Comparison of ENCODE assay signal across 12 cellular contexts in the genomic region with DNA sequence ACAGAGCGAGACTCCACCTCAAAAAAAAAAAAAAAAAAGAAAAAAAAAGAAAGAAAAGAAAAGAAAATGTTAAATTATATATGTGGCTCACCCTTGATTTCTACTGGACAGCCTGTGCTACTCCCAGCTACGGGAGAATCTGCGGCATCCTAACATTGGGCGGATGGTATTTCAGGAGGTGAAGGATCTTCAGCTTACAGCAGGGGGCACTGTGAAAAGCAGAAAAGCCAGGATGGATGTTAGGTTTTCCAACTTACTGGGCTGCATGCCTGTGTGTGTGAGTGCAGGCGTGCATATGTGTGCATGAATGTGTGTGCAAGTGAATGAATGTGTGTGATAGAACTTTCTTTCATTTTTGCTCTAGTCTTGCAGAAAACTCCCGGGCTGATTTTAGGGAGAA.
DNase-seq lines count a peak whose midpoint lies in the region; ATAC-seq and TF ChIP-seq lines count a peak whose summit lies in the region.
"Had no signal": no experiment of that assay in that cellular context is flagged by ENCODE, and none has a peak within 500 bp of the region (broad histone marks: within the 10 kb centered on the region; RNA-seq: fewer than 3 reads in every experiment).

No MANE protein-coding gene starts in this region.

- CTCF ChIA-PET in SK-N-SH (lab: Yijun Ruan, JAX): interaction anchor here (0.9 to 3.1 kb wide), 16 partner anchors 8 to 1869 kb away, joined by 3 to 11 read pairs (median 4); no protein-coding TSS in a partner anchor

- H3K9ac ChIP-seq in SK-N-SH (no peak overlapping the region), smooth muscle cell (ENCODE audit: low read depth) (no peak overlapping the region)
- H3K9ac ChIP-seq: parathyroid adenoma had no signal

- TF ChIP-seq EP300 in SK-N-SH (IDR thresholded peaks at IDR 0.05; ENCODE audit: borderline replicate concordance in 1 of 2, low read depth in 1 of 2, low read length in 1 of 2): no peak

- H3K27ac ChIP-seq in SK-N-SH (ENCODE audit: low read depth in 2 of 2, low read length in 1 of 2) (no peak overlapping the region), smooth muscle cell (ENCODE audit: low read depth) (no peak overlapping the region)
- H3K27ac ChIP-seq: parathyroid adenoma had no signal

- H4K20me1 ChIP-seq in SK-N-SH (ENCODE audit: insufficient read depth) (no peaks in the 10 kb centered on the region), smooth muscle cell (ENCODE audit: low read depth) (no peaks in the 10 kb centered on the region)

- H3K9me2 ChIP-seq in SK-N-SH: no peaks in the 10 kb centered on the region

- no peaks in the 10 kb centered on the region for H3K9me3 ChIP-seq in SK-N-SH
- H3K9me3 ChIP-seq in smooth muscle cell (replicated peaks; ENCODE audit: low read depth): no peaks in the 10 kb centered on the region

- H3K4me1 ChIP-seq in SK-N-SH (ENCODE audit: control insufficient read depth in 1 of 2, insufficient read depth in 2 of 2, low read depth in 1 of 2, low read length in 1 of 2) (no peaks in the 10 kb centered on the region), smooth muscle cell (ENCODE audit: low read depth) (peaks cover 4% of the 10 kb centered on the region)
- H3K4me1 ChIP-seq: parathyroid adenoma had no signal

- peak; percentile 52 for DNase-seq in SK-N-SH
- DNase-seq in NCI-H748 treated with DMSO at 0.1 percent for 48 hours (lab: John Stamatoyannopoulos, UW): peak; percentile 6
- DNase-seq in fibroblast of mammary gland (ENCODE audit: low read depth): no peak
- no peak for DNase-seq in smooth muscle cell (lab: John Stamatoyannopoulos, UW; ENCODE audit: unreplicated experiment)
- DNase-seq in mucosa of gallbladder (ENCODE audit: low spot score): no peak
- DNase-seq: activated CD4-positive, CD25-positive, alpha-beta regulatory T cell treated with anti-CD3 and anti-CD28 coated beads, Interleukin-2, amount 50 U/mL, for 72 hours; activated gamma-delta T cell treated with Interleukin-2 at 50 U/mL for 16 hours; AML-193 had no signal

- 58% methylated on average over 6 of the region's 6 CpGs for WGBS in SK-N-SH (ENCODE audit: low lambda C conversion rate)
- 83% methylated on average over 6 of the region's 6 CpGs for WGBS in smooth muscle cell (ENCODE audit: low lambda C conversion rate)

- TF ChIP-seq CTCF in SK-N-SH (IDR thresholded peaks at IDR 0.05) (peak; percentile 45), fibroblast of mammary gland (conservative IDR thresholded peaks at IDR 0.05; ENCODE audit: control insufficient read depth, insufficient read depth, low read depth, low read length) (peak; percentile 13), smooth muscle cell (IDR thresholded peaks at IDR 0.05; ENCODE audit: borderline replicate concordance, insufficient read depth, poor library complexity, severe bottlenecking) (peak; percentile 40)

- TF ChIP-seq RAD21 in SK-N-SH (IDR thresholded peaks at IDR 0.05; ENCODE audit: low read length): peak; percentile 66

- H3K36me3 ChIP-seq in SK-N-SH (replicated peaks in 1 of 2; ENCODE audit: control insufficient read depth in 1 of 2, insufficient read depth in 2 of 2, low read length in 1 of 2) (no peaks in the 10 kb centered on the region), smooth muscle cell (ENCODE audit: low read depth) (no peaks in the 10 kb centered on the region)

- H3K4me3 ChIP-seq in SK-N-SH (ENCODE audit: low read depth in 2 of 2, low read length in 1 of 2): no peak overlapping the region
- H3K4me3 ChIP-seq in fibroblast of mammary gland (ENCODE audit: control insufficient read depth, low read depth, low read length): no peak overlapping the region
- no peak overlapping the region for H3K4me3 ChIP-seq in smooth muscle cell

- H3K4me2 ChIP-seq in SK-N-SH (no peak overlapping the region), smooth muscle cell (no peak overlapping the region)

- H2AFZ ChIP-seq in SK-N-SH (ENCODE audit: low read depth): no peak overlapping the region
- H2AFZ ChIP-seq in smooth muscle cell (ENCODE audit: low read depth): no peak overlapping the region
- H2AFZ ChIP-seq: parathyroid adenoma had no signal

- ATAC-seq in SK-N-SH treated with all-trans-retinoic acid at 6 μM for 48 hours: no peak
- no peak for ATAC-seq in GM19324 (IDR thresholded peaks at IDR 0.05; ENCODE audit: low FRiP score, unreplicated experiment)
- ATAC-seq in GM19455 (IDR thresholded peaks at IDR 0.05; ENCODE audit: unreplicated experiment): no peak

- no peaks in the 10 kb centered on the region for H3K79me2 ChIP-seq in SK-N-SH (ENCODE audit: insufficient read depth)
- H3K79me2 ChIP-seq in smooth muscle cell (ENCODE audit: low read depth): no peaks in the 10 kb centered on the region
- H3K79me2 ChIP-seq: parathyroid adenoma had no signal

- POLR2A ChIA-PET in SK-N-SH (lab: Yijun Ruan, JAX): no interaction called here

- H3K27me3 ChIP-seq in SK-N-SH (ENCODE audit: insufficient read depth) (no peaks in the 10 kb centered on the region), smooth muscle cell (ENCODE audit: low read depth) (no peaks in the 10 kb centered on the region)

- H3F3A ChIP-seq in SK-N-SH (replicated peaks; ENCODE audit: insufficient read depth) (no peaks in the 10 kb centered on the region), smooth muscle cell (ENCODE audit: low read depth) (no peaks in the 10 kb centered on the region)

TF ChIP-seq in SK-N-SH, 30 proteins besides CTCF, POLR2A, EP300 and RAD21:
- TF ChIP-seq SMC3 (IDR thresholded peaks at IDR 0.05; ENCODE audit: low read depth, low read length): peak; percentile 33; the same call in 1 of the 2 replicates
- no peak for TF ChIP-seq SIN3A (IDR thresholded peaks at IDR 0.05; ENCODE audit: borderline replicate concordance, low read depth, low read length)
- TF ChIP-seq TEAD4 (IDR thresholded peaks at IDR 0.05; ENCODE audit: borderline replicate concordance, insufficient read depth): no peak
- TF ChIP-seq JUND (IDR thresholded peaks at IDR 0.05): no peak

TF ChIP-seq in SK-N-SH treated with all-trans-retinoic acid at 6 μM for 48 hours, 23 proteins besides CTCF, POLR2A, EP300 and RAD21 (continues in another document):
- TF ChIP-seq ZNF565 (CRISPR knock-in tag; conservative IDR thresholded peaks at IDR 0.05; ENCODE audit: low read depth): no peak
- TF ChIP-seq TOX (CRISPR knock-in tag; IDR thresholded peaks at IDR 0.05; ENCODE audit: borderline replicate concordance): no peak
- TF ChIP-seq OSR1 (CRISPR knock-in tag; IDR thresholded peaks at IDR 0.05): no peak
- TF ChIP-seq ZNF70 (CRISPR knock-in tag; IDR thresholded peaks at IDR 0.05): no peak
- TF ChIP-seq CSDC2 (CRISPR knock-in tag; IDR thresholded peaks at IDR 0.05): no peak
- TF ChIP-seq GLIS3 (CRISPR knock-in tag; IDR thresholded peaks at IDR 0.05): no peak
- TF ChIP-seq, protein P1, sequence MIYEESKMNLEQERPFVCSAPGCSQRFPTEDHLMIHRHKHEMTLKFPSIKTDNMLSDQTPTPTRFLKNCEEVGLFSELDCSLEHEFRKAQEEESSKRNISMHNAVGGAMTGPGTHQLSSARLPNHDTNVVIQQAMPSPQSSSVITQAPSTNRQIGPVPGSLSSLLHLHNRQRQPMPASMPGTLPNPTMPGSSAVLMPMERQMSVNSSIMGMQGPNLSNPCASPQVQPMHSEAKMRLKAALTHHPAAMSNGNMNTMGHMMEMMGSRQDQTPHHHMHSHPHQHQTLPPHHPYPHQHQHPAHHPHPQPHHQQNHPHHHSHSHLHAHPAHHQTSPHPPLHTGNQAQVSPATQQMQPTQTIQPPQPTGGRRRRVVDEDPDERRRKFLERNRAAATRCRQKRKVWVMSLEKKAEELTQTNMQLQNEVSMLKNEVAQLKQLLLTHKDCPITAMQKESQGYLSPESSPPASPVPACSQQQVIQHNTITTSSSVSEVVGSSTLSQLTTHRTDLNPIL (CRISPR knock-in tag; IDR thresholded peaks at IDR 0.05; ENCODE audit: low read depth): no peak
- TF ChIP-seq, protein P2, sequence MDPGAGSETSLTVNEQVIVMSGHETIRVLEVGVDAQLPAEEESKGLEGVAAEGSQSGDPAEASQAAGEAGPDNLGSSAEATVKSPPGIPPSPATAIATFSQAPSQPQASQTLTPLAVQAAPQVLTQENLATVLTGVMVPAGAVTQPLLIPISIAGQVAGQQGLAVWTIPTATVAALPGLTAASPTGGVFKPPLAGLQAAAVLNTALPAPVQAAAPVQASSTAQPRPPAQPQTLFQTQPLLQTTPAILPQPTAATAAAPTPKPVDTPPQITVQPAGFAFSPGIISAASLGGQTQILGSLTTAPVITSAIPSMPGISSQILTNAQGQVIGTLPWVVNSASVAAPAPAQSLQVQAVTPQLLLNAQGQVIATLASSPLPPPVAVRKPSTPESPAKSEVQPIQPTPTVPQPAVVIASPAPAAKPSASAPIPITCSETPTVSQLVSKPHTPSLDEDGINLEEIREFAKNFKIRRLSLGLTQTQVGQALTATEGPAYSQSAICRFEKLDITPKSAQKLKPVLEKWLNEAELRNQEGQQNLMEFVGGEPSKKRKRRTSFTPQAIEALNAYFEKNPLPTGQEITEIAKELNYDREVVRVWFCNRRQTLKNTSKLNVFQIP (CRISPR knock-in tag; IDR thresholded peaks at IDR 0.05; ENCODE audit: borderline replicate concordance, low read depth): no peak
- TF ChIP-seq ZNF8 (CRISPR knock-in tag; IDR thresholded peaks at IDR 0.05): no peak
- TF ChIP-seq ESRRG (CRISPR knock-in tag; IDR thresholded peaks at IDR 0.05): no peak
- TF ChIP-seq, protein P3, sequence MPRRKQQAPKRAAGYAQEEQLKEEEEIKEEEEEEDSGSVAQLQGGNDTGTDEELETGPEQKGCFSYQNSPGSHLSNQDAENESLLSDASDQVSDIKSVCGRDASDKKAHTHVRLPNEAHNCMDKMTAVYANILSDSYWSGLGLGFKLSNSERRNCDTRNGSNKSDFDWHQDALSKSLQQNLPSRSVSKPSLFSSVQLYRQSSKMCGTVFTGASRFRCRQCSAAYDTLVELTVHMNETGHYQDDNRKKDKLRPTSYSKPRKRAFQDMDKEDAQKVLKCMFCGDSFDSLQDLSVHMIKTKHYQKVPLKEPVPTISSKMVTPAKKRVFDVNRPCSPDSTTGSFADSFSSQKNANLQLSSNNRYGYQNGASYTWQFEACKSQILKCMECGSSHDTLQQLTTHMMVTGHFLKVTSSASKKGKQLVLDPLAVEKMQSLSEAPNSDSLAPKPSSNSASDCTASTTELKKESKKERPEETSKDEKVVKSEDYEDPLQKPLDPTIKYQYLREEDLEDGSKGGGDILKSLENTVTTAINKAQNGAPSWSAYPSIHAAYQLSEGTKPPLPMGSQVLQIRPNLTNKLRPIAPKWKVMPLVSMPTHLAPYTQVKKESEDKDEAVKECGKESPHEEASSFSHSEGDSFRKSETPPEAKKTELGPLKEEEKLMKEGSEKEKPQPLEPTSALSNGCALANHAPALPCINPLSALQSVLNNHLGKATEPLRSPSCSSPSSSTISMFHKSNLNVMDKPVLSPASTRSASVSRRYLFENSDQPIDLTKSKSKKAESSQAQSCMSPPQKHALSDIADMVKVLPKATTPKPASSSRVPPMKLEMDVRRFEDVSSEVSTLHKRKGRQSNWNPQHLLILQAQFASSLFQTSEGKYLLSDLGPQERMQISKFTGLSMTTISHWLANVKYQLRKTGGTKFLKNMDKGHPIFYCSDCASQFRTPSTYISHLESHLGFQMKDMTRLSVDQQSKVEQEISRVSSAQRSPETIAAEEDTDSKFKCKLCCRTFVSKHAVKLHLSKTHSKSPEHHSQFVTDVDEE (CRISPR knock-in tag; IDR thresholded peaks at IDR 0.05): no peak
- TF ChIP-seq ZC3H10 (CRISPR knock-in tag; IDR thresholded peaks at IDR 0.05): no peak
- TF ChIP-seq TCF4 (CRISPR knock-in tag; IDR thresholded peaks at IDR 0.05; ENCODE audit: borderline replicate concordance): no peak

Comparison
In these comparisons a context has a peak if more than half of its experiments do, and no peak if none do; other contexts are left out.
1. DNase-seq: peak in SK-N-SH (single experiment) and NCI-H748 treated with DMSO at 0.1 percent for 48 hours (single experiment); none in fibroblast of mammary gland (single experiment), smooth muscle cell (single experiment) and mucosa of gallbladder (single experiment).
2. Peak in every context shown above with its lines, with median percentiles within 50 percentile points of each other: CTCF ChIP-seq.